In the genomic region with DNA sequence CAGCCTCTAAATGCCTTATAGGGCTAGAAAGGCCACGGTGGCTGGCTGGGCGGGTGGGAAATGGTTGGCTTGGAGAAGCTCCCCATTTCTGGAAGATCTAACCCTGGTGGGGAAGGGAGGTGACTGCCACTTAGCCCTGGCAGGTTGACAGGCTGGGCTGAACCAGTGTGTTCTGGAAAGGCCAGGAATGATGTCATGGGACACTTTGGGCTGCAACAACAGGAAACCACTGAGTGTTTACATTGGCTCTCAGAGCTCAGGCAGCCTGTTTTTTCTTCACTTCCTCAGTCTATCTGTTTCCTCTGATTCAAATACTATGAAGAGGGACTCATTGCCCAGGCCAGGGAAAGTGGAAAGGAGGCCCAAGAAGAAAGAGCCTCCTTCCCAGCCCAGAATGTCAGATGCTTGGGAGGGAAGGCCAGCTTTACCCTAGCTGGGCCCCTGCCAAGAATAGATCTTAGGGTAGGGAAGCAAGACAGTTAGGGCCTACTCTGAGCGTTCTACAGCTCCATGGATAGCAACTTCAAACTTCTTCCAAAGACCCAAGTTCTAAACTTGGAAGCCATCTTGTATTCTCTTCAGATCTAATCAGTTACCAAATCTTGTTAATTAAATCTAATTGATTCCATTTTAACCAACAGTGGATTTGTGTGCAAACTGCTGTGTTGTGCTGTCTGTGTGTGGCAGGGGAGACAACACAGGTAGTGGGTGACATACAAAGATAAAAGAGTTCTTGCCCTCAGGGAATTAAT, we compare ENCODE assay signal across 1 cellular context.
TF ChIP-seq lines count a peak whose summit lies in the region.

No MANE protein-coding gene starts in this region.

TF ChIP-seq in K562, 482 proteins besides CTCF, POLR2A, EP300 and RAD21 (continued from another document):
- peak; percentile 62; the same call in 1 of the 2 replicates for TF ChIP-seq DMBX1 (CRISPR knock-in tag; IDR thresholded peaks at IDR 0.05; ENCODE audit: borderline replicate concordance)
- TF ChIP-seq MTA2 (IDR thresholded peaks at IDR 0.05; ENCODE audit: low read depth), result no peak
- TF ChIP-seq FOXA3 (CRISPR knock-in tag; conservative IDR thresholded peaks at IDR 0.05 in 1 of 2, IDR thresholded peaks at IDR 0.05 in 1 of 2), result peak in 1 of 2 experiments; percentile 79; a peak in 2 of 4 replicates
- TF ChIP-seq, protein P1, sequence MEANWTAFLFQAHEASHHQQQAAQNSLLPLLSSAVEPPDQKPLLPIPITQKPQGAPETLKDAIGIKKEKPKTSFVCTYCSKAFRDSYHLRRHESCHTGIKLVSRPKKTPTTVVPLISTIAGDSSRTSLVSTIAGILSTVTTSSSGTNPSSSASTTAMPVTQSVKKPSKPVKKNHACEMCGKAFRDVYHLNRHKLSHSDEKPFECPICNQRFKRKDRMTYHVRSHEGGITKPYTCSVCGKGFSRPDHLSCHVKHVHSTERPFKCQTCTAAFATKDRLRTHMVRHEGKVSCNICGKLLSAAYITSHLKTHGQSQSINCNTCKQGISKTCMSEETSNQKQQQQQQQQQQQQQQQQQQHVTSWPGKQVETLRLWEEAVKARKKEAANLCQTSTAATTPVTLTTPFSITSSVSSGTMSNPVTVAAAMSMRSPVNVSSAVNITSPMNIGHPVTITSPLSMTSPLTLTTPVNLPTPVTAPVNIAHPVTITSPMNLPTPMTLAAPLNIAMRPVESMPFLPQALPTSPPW (CRISPR knock-in tag; IDR thresholded peaks at IDR 0.05), result no peak
- TF ChIP-seq SMAD4 (CRISPR knock-in tag; conservative IDR thresholded peaks at IDR 0.05), result peak; percentile 32
- TF ChIP-seq ZNF384 (IDR thresholded peaks at IDR 0.05; ENCODE audit: low read depth, low read length), result 0 out of 2 replicates have a peak, but pooled peaks have one; percentile 8
